ENCODE assay signal across 26 cellular contexts in genomic region chr14:36723551-36723950, GRCh38.
"Had no signal": no experiment of that assay in that cellular context is flagged by ENCODE, and none has a peak within 500 bp of the region (broad histone marks: within the 10 kb centered on the region; RNA-seq: fewer than 3 reads in every experiment).

No MANE protein-coding gene starts in this region.

- H3K4me3 ChIP-seq: colonic mucosa, gastrocnemius medialis, hepatocyte, left lung, prostate gland, sigmoid colon, thoracic aorta, tibial nerve, upper lobe of left lung, uterus had no signal

- H3K27ac ChIP-seq: colonic mucosa, gastrocnemius medialis, hepatocyte, left lung, prostate gland, sigmoid colon, thoracic aorta, tibial nerve, upper lobe of left lung, uterus had no signal

- H3K36me3 Mint-ChIP-seq: naive thymus-derived CD4-positive, alpha-beta T cell; stimulated activated memory B cell treated with anti-CD40 and anti-IgM and Interleukin-4, amounts not matched to agents 10 μg/mL and 1 μg/mL and 100 μg/mL, for 72 hours had no signal

- H3K27me3 Mint-ChIP-seq: dendritic cell treated with granulocyte-macrophage colony-stimulating factor and Interleukin-4, amounts not matched to agents 40 ng/mL and 50 ng/mL, for 4 days; stimulated activated memory B cell treated with anti-CD40 and anti-IgM and Interleukin-4, amounts not matched to agents 10 μg/mL and 1 μg/mL and 100 μg/mL, for 72 hours had no signal

- H3K4me1 ChIP-seq: colonic mucosa, gastrocnemius medialis, left lung, prostate gland, sigmoid colon, upper lobe of left lung, uterus had no signal

- H3K9me3 Mint-ChIP-seq: dendritic cell treated with granulocyte-macrophage colony-stimulating factor and Interleukin-4, amounts not matched to agents 40 ng/mL and 50 ng/mL, for 4 days; nephron progenitor cell; stimulated activated memory B cell treated with anti-CD40 and anti-IgM and Interleukin-4, amounts not matched to agents 10 μg/mL and 1 μg/mL and 100 μg/mL, for 72 hours had no signal

- H3K79me2 ChIP-seq: hepatocyte had no signal

- H3K27ac Mint-ChIP-seq: dendritic cell treated with granulocyte-macrophage colony-stimulating factor and Interleukin-4, amounts not matched to agents 40 ng/mL and 50 ng/mL, for 4 days; naive thymus-derived CD4-positive, alpha-beta T cell; stimulated activated memory B cell treated with anti-CD40 and anti-IgM and Interleukin-4, amounts not matched to agents 10 μg/mL and 1 μg/mL and 100 μg/mL, for 72 hours had no signal

- FAIRE-seq: endothelial cell of umbilical vein had no signal

- H3K36me3 ChIP-seq: colonic mucosa, gastrocnemius medialis, left lung, prostate gland, sigmoid colon, thoracic aorta, tibial nerve, upper lobe of left lung, uterus had no signal

- H3K27me3 ChIP-seq: colonic mucosa, gastrocnemius medialis, hepatocyte, left lung, sigmoid colon, tibial nerve, upper lobe of left lung, uterus had no signal

- ATAC-seq: gastrocnemius medialis; left cardiac atrium; left lung; naive thymus-derived CD4-positive, alpha-beta T cell; right cardiac atrium; stimulated activated memory B cell treated with anti-CD40 and anti-IgM and Interleukin-4, amounts not matched to agents 10 μg/mL and 1 μg/mL and 100 μg/mL, for 72 hours; stimulated activated naive CD8-positive, alpha-beta T cell treated with anti-CD3 and anti-CD28 coated beads, Interleukin-15, Interleukin-2, amounts not matched to agents 100 U/mL and 50 U/mL, for 24 hours had no signal

- H3K4me3 Mint-ChIP-seq: dendritic cell treated with granulocyte-macrophage colony-stimulating factor and Interleukin-4, amounts not matched to agents 40 ng/mL and 50 ng/mL, for 4 days; naive thymus-derived CD4-positive, alpha-beta T cell; nephron progenitor cell; stimulated activated memory B cell treated with anti-CD40 and anti-IgM and Interleukin-4, amounts not matched to agents 10 μg/mL and 1 μg/mL and 100 μg/mL, for 72 hours had no signal

- H3K9me3 ChIP-seq: colonic mucosa, gastrocnemius medialis, left lung, prostate gland, sigmoid colon, thoracic aorta, tibial nerve, upper lobe of left lung, uterus had no signal

- H3K4me1 Mint-ChIP-seq: naive thymus-derived CD4-positive, alpha-beta T cell; stimulated activated memory B cell treated with anti-CD40 and anti-IgM and Interleukin-4, amounts not matched to agents 10 μg/mL and 1 μg/mL and 100 μg/mL, for 72 hours had no signal

- H3K4me2 ChIP-seq: hepatocyte had no signal

- DNase-seq: colonic mucosa; effector CD8-positive, alpha-beta T cell; foreskin fibroblast; gastrocnemius medialis; head of caudate nucleus; left cardiac atrium; left lung; mesenchymal stem cell; midbrain; naive thymus-derived CD4-positive, alpha-beta T cell; nephron progenitor cell; nucleus accumbens; right cardiac atrium; sigmoid colon; stimulated activated CD4-positive, alpha-beta T cell treated with anti-CD3 and anti-CD28 coated beads, Interleukin-2, amount 100 ng/mL, for 24 hours; stimulated activated CD4-positive, alpha-beta T cell treated with anti-CD3 and anti-CD28 coated beads, Interleukin-4, amount 100 ng/mL, for 24 hours; stimulated activated naive CD8-positive, alpha-beta T cell treated with anti-CD3 and anti-CD28 coated beads, Interleukin-15, Interleukin-2, amounts not matched to agents 100 U/mL and 50 U/mL, for 24 hours; upper lobe of left lung; uterus had no signal
